Comparison of ENCODE assay signal across 1 cellular context in the genomic region with DNA sequence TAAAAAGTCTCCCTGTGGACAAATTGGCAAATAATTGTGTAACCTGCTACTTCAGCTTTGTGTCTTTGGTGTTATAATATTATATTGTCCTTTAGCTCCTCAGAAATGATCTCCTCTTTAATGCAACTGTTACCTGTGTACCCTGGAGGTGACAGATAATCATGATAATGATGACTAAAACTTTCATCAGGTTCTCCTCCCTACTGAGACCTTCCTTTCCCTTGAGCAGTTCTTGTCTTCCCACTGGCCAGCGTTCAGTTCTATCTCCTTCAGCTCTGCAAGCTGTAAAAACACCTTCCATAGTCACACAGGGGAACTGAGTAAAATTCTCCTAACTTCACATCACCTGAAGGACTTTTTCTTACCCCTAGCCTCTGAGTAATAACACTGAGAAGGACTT.
TF ChIP-seq lines count a peak whose summit lies in the region.

No MANE protein-coding gene starts in this region.

TF ChIP-seq in HepG2, 621 proteins besides CTCF, POLR2A, EP300 and RAD21:
- no peak for TF ChIP-seq ZFYVE20 (CRISPR knock-in tag; IDR thresholded peaks at IDR 0.05; ENCODE audit: borderline replicate concordance, low read depth)
- TF ChIP-seq REL (CRISPR knock-in tag; conservative IDR thresholded peaks at IDR 0.05), result no peak
- TF ChIP-seq, protein P1, sequence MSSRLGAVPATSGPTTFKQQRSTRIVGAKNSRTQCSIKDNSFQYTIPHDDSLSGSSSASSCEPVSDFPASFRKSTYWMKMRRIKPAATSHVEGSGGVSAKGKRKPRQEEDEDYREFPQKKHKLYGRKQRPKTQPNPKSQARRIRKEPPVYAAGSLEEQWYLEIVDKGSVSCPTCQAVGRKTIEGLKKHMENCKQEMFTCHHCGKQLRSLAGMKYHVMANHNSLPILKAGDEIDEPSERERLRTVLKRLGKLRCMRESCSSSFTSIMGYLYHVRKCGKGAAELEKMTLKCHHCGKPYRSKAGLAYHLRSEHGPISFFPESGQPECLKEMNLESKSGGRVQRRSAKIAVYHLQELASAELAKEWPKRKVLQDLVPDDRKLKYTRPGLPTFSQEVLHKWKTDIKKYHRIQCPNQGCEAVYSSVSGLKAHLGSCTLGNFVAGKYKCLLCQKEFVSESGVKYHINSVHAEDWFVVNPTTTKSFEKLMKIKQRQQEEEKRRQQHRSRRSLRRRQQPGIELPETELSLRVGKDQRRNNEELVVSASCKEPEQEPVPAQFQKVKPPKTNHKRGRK (CRISPR knock-in tag; IDR thresholded peaks at IDR 0.05), result no peak
- TF ChIP-seq, protein P2, sequence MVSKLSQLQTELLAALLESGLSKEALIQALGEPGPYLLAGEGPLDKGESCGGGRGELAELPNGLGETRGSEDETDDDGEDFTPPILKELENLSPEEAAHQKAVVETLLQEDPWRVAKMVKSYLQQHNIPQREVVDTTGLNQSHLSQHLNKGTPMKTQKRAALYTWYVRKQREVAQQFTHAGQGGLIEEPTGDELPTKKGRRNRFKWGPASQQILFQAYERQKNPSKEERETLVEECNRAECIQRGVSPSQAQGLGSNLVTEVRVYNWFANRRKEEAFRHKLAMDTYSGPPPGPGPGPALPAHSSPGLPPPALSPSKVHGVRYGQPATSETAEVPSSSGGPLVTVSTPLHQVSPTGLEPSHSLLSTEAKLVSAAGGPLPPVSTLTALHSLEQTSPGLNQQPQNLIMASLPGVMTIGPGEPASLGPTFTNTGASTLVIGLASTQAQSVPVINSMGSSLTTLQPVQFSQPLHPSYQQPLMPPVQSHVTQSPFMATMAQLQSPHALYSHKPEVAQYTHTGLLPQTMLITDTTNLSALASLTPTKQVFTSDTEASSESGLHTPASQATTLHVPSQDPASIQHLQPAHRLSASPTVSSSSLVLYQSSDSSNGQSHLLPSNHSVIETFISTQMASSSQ (IDR thresholded peaks at IDR 0.05; ENCODE audit: low read depth), result no peak
- TF ChIP-seq, protein P2 (CRISPR knock-in tag; IDR thresholded peaks at IDR 0.05; ENCODE audit: borderline replicate concordance), result no peak
- TF ChIP-seq, protein P3, sequence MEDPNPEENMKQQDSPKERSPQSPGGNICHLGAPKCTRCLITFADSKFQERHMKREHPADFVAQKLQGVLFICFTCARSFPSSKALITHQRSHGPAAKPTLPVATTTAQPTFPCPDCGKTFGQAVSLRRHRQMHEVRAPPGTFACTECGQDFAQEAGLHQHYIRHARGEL (CRISPR knock-in tag; IDR thresholded peaks at IDR 0.05), result no peak
- no peak for TF ChIP-seq ZNF431 (CRISPR knock-in tag; IDR thresholded peaks at IDR 0.05; ENCODE audit: borderline replicate concordance, low read depth)
- TF ChIP-seq ZNF564 (CRISPR knock-in tag; IDR thresholded peaks at IDR 0.05), result no peak
- TF ChIP-seq DPF2 (CRISPR knock-in tag; IDR thresholded peaks at IDR 0.05; ENCODE audit: borderline replicate concordance, low read depth), result no peak
- no peak for TF ChIP-seq KDM2A (CRISPR knock-in tag; IDR thresholded peaks at IDR 0.05; ENCODE audit: borderline replicate concordance, low read depth)
- TF ChIP-seq, protein P4, sequence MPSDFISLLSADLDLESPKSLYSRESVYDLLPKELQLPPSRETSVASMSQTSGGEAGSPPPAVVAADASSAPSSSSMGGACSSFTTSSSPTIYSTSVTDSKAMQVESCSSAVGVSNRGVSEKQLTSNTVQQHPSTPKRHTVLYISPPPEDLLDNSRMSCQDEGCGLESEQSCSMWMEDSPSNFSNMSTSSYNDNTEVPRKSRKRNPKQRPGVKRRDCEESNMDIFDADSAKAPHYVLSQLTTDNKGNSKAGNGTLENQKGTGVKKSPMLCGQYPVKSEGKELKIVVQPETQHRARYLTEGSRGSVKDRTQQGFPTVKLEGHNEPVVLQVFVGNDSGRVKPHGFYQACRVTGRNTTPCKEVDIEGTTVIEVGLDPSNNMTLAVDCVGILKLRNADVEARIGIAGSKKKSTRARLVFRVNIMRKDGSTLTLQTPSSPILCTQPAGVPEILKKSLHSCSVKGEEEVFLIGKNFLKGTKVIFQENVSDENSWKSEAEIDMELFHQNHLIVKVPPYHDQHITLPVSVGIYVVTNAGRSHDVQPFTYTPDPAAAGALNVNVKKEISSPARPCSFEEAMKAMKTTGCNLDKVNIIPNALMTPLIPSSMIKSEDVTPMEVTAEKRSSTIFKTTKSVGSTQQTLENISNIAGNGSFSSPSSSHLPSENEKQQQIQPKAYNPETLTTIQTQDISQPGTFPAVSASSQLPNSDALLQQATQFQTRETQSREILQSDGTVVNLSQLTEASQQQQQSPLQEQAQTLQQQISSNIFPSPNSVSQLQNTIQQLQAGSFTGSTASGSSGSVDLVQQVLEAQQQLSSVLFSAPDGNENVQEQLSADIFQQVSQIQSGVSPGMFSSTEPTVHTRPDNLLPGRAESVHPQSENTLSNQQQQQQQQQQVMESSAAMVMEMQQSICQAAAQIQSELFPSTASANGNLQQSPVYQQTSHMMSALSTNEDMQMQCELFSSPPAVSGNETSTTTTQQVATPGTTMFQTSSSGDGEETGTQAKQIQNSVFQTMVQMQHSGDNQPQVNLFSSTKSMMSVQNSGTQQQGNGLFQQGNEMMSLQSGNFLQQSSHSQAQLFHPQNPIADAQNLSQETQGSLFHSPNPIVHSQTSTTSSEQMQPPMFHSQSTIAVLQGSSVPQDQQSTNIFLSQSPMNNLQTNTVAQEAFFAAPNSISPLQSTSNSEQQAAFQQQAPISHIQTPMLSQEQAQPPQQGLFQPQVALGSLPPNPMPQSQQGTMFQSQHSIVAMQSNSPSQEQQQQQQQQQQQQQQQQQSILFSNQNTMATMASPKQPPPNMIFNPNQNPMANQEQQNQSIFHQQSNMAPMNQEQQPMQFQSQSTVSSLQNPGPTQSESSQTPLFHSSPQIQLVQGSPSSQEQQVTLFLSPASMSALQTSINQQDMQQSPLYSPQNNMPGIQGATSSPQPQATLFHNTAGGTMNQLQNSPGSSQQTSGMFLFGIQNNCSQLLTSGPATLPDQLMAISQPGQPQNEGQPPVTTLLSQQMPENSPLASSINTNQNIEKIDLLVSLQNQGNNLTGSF (CRISPR knock-in tag; IDR thresholded peaks at IDR 0.05), result no peak
- TF ChIP-seq JUN (CRISPR knock-in tag; IDR thresholded peaks at IDR 0.05), result no peak
- TF ChIP-seq, protein P5, sequence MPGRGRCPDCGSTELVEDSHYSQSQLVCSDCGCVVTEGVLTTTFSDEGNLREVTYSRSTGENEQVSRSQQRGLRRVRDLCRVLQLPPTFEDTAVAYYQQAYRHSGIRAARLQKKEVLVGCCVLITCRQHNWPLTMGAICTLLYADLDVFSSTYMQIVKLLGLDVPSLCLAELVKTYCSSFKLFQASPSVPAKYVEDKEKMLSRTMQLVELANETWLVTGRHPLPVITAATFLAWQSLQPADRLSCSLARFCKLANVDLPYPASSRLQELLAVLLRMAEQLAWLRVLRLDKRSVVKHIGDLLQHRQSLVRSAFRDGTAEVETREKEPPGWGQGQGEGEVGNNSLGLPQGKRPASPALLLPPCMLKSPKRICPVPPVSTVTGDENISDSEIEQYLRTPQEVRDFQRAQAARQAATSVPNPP (CRISPR knock-in tag; IDR thresholded peaks at IDR 0.05), result no peak
- no peak for TF ChIP-seq ZNF724P (CRISPR knock-in tag; IDR thresholded peaks at IDR 0.05; ENCODE audit: borderline replicate concordance)
- TF ChIP-seq, protein P6, sequence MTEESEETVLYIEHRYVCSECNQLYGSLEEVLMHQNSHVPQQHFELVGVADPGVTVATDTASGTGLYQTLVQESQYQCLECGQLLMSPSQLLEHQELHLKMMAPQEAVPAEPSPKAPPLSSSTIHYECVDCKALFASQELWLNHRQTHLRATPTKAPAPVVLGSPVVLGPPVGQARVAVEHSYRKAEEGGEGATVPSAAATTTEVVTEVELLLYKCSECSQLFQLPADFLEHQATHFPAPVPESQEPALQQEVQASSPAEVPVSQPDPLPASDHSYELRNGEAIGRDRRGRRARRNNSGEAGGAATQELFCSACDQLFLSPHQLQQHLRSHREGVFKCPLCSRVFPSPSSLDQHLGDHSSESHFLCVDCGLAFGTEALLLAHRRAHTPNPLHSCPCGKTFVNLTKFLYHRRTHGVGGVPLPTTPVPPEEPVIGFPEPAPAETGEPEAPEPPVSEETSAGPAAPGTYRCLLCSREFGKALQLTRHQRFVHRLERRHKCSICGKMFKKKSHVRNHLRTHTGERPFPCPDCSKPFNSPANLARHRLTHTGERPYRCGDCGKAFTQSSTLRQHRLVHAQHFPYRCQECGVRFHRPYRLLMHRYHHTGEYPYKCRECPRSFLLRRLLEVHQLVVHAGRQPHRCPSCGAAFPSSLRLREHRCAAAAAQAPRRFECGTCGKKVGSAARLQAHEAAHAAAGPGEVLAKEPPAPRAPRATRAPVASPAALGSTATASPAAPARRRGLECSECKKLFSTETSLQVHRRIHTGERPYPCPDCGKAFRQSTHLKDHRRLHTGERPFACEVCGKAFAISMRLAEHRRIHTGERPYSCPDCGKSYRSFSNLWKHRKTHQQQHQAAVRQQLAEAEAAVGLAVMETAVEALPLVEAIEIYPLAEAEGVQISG (CRISPR knock-in tag; IDR thresholded peaks at IDR 0.05), result no peak
- TF ChIP-seq ZNF766 (CRISPR knock-in tag; IDR thresholded peaks at IDR 0.05; ENCODE audit: borderline replicate concordance), result no peak
- TF ChIP-seq ZFAT (CRISPR knock-in tag; conservative IDR thresholded peaks at IDR 0.05), result no peak
- no peak for TF ChIP-seq FLYWCH1 (CRISPR knock-in tag; IDR thresholded peaks at IDR 0.05)
- no peak for TF ChIP-seq SRSF1 (optimal IDR thresholded peaks at IDR 0.05; ENCODE audit: low read depth, low read length)
TF ChIP-seq in HepG2: peak in this region for 0.
